ENCODE assay signal across 12 cellular contexts in genomic region chr7:30430300-30430699, GRCh38. TPM values are rescaled to one million over a fixed set of nuclear protein-coding genes. Genes with fewer than 3 reads are reported as not detected.
DNase-seq lines count a peak whose midpoint lies in the region; ATAC-seq and TF ChIP-seq lines count a peak whose summit lies in the region.
"Had no signal": no experiment of that assay in that cellular context is flagged by ENCODE, and none has a peak within 500 bp of the region (broad histone marks: within the 10 kb centered on the region; RNA-seq: fewer than 3 reads in every experiment).

No MANE protein-coding gene starts in this region.

- H2AK5ac ChIP-seq in H9 (ENCODE audit: insufficient read length, low read length), result no peak overlapping the region

- no peak overlapping the region for H2BK5ac ChIP-seq in H9 (ENCODE audit: insufficient read length, low read length)

- H3K36me3 Mint-ChIP-seq in H9 (ENCODE audit: insufficient read depth in 1 of 3, low read depth in 3 of 3), result peaks cover 0 to 15% (median 5%) of the 10 kb centered on the region in 3 experiments; a peak in 4 of 7 replicates

- H4K8ac ChIP-seq in H9 (replicated peaks; ENCODE audit: insufficient read length, low read depth, low read length), result no peak overlapping the region

- peaks cover 3 to 63% (median 31%) of the 10 kb centered on the region in 11 experiments; a peak in 20 of 22 replicates for H3K36me3 ChIP-seq in BLaER1 treated with 17β-estradiol and CSF1 and Interleukin-3, amounts not matched to agents 10 nM and 100 nM

- H2BK12ac ChIP-seq in H9 (ENCODE audit: insufficient read length, low read depth, low read length), result no peak overlapping the region

- no peaks in the 10 kb centered on the region for H3K79me1 ChIP-seq in H9 (ENCODE audit: insufficient read depth, low read depth, low read length, poor library complexity, severe bottlenecking)

- H2BK20ac ChIP-seq in H9 (ENCODE audit: low read depth, low read length, poor library complexity, severe bottlenecking), result no peak overlapping the region

- in situ Hi-C loops in KBM-7 (cut with MboI; ENCODE audit: low pct_unique_long_range_greater_than_20kb, low sequenced_read_pairs), result no loop called here

- no peaks in the 10 kb centered on the region for H3K79me2 ChIP-seq in H9 (ENCODE audit: insufficient read depth, low read length)

- H3K9me3 ChIP-seq in BLaER1 treated with 17β-estradiol and CSF1 and Interleukin-3, amounts not matched to agents 10 nM and 100 nM (replicated peaks in 1 of 11), result peaks cover 0 to 10% (median 9%) of the 10 kb centered on the region in 11 experiments; a peak in 14 of 22 replicates
- no peaks in the 10 kb centered on the region for H3K9me3 ChIP-seq in H9 (ENCODE audit: control insufficient read depth, low read depth, low read length)

- TF ChIP-seq CTCF in VCaP (conservative IDR thresholded peaks at IDR 0.05) (no peak), H9 (conservative IDR thresholded peaks at IDR 0.05) (no peak)

- peaks cover 70 to 99% (median 77%) of the 10 kb centered on the region in 10 experiments for H3K4me1 ChIP-seq in BLaER1 treated with 17β-estradiol and CSF1 and Interleukin-3, amounts not matched to agents 10 nM and 100 nM
- peaks cover 5% of the 10 kb centered on the region; the same call in 1 of the 2 replicates for H3K4me1 ChIP-seq in H9 (ENCODE audit: insufficient read depth, low read length)

- DNase-seq in KBM-7, result peak; percentile 21
- DNase-seq in mesenteric fat pad (ENCODE audit: low spot score), result peak; percentile 22
- no peak for DNase-seq in H9
- DNase-seq in D341Med (ENCODE audit: low spot score), result no peak
- DNase-seq: COR-L47; kidney glomerular epithelial cell; NCI-H146; stimulated activated CD8-positive, alpha-beta memory T cell treated with anti-CD3 and anti-CD28 coated beads, Interleukin-4, amount 100 ng/mL, for 48 hours had no signal

- no peak overlapping the region for H2BK15ac ChIP-seq in H9 (ENCODE audit: low read depth, low read length)

- no peaks in the 10 kb centered on the region for H3K27me3 Mint-ChIP-seq in H9 (ENCODE audit: low read depth)

- peak overlapping the region; percentile 72 to 92 (median 84) for H3K4me2 ChIP-seq in BLaER1 treated with 17β-estradiol and CSF1 and Interleukin-3, amounts not matched to agents 10 nM and 100 nM
- no peak overlapping the region for H3K4me2 ChIP-seq in H9 (ENCODE audit: insufficient read depth, insufficient read length, low read length)

- no peak overlapping the region for H2BK120ac ChIP-seq in H9 (ENCODE audit: low read depth, low read length, poor library complexity, severe bottlenecking)

- H3K27me3 ChIP-seq in BLaER1 treated with 17β-estradiol and CSF1 and Interleukin-3, amounts not matched to agents 10 nM and 100 nM, result no peaks in the 10 kb centered on the region
- H3K27me3 ChIP-seq in H9 (ENCODE audit: insufficient read depth, low read length), result no peaks in the 10 kb centered on the region

- no peak overlapping the region for H3K4ac ChIP-seq in H9 (ENCODE audit: low read depth, low read length)

- peaks cover 24 to 36% of the 10 kb centered on the region in 2 experiments for H3K4me1 Mint-ChIP-seq in H9

- no peak overlapping the region for H2AFZ ChIP-seq in H9 (ENCODE audit: low read length)

- H3K14ac ChIP-seq in H9 (ENCODE audit: insufficient read depth, low read length), result no peak overlapping the region

- H4K91ac ChIP-seq in H9 (ENCODE audit: insufficient read length, low read depth, low read length), result no peak overlapping the region

- no peak overlapping the region for H3T11ph ChIP-seq in H9 (ENCODE audit: low read length)

- H3K23me2 ChIP-seq in H9 (ENCODE audit: insufficient read length, low read depth, low read length, poor library complexity, severe bottlenecking), result no peaks in the 10 kb centered on the region

- H3K18ac ChIP-seq in H9 (ENCODE audit: insufficient read length, low read depth, low read length), result no peak overlapping the region

- no peak overlapping the region for H3K23ac ChIP-seq in H9 (ENCODE audit: insufficient read length, low read depth, low read length)

- ATAC-seq in HG02588 (IDR thresholded peaks at IDR 0.05; ENCODE audit: unreplicated experiment) (no peak), HG03439 (IDR thresholded peaks at IDR 0.05; ENCODE audit: unreplicated experiment) (no peak)

- no peaks in the 10 kb centered on the region; a peak in 1 of 22 replicates for H4K20me1 ChIP-seq in BLaER1 treated with 17β-estradiol and CSF1 and Interleukin-3, amounts not matched to agents 10 nM and 100 nM
- no peaks in the 10 kb centered on the region for H4K20me1 ChIP-seq in H9 (ENCODE audit: control insufficient read depth, insufficient read depth, insufficient read length)

- H3K4me3 Mint-ChIP-seq in H9, result no peak overlapping the region

- WGBS in H9 (ENCODE audit: extremely low coverage, insufficient read length, low lambda C conversion rate), result no CpG with 5 or more reads among the region's 7 CpGs

- no peak overlapping the region for H3K56ac ChIP-seq in H9 (ENCODE audit: insufficient read length, low read depth, low read length)

- peak overlapping the region in 3 of 11 experiments; percentile 5 to 32 (median 29); a peak in 3 of 22 replicates for H3K9ac ChIP-seq in BLaER1 treated with 17β-estradiol and CSF1 and Interleukin-3, amounts not matched to agents 10 nM and 100 nM
- H3K9ac ChIP-seq in H9 (ENCODE audit: extremely low read depth, insufficient read length, low read length), result no peak overlapping the region

- H3K27ac Mint-ChIP-seq in H9, result no peak overlapping the region

- H3K9me3 Mint-ChIP-seq in H9, result no peaks in the 10 kb centered on the region

- no peak overlapping the region for H4K5ac ChIP-seq in H9 (ENCODE audit: insufficient read length, low read depth, low read length)

- H3K27ac ChIP-seq in BLaER1 treated with 17β-estradiol and CSF1 and Interleukin-3, amounts not matched to agents 10 nM and 100 nM, result peak overlapping the region; percentile 1 to 53 (median 32); a peak in 14 of 22 replicates
- H3K27ac ChIP-seq in VCaP (peak overlapping the region; percentile 62), H9 (ENCODE audit: insufficient read length, low read depth, low read length) (no peak overlapping the region)

- H3K4me3 ChIP-seq in BLaER1 treated with 17β-estradiol and CSF1 and Interleukin-3, amounts not matched to agents 10 nM and 100 nM, result no peak overlapping the region

RNA-seq across cellular contexts. Expression of gene NOD1, which starts 48.3 kb away (rescaled TPM):
- 41.8 TPM for total RNA-seq in mesenteric fat pad
- total RNA-seq in H9 (2021), result 4.9 and 5.3 TPM in 2 replicates

Comparison
In these comparisons a context has a peak if more than half of its experiments do, and no peak if none do; other contexts are left out.
1. DNase-seq: peak in KBM-7 (single experiment) and mesenteric fat pad (single experiment); none in H9 (single experiment) and D341Med (single experiment).